In genomic region chr2:9205481-9205880, GRCh38 we compare ENCODE assay signal across 8 cellular contexts. TPM values are rescaled to one million over a fixed set of nuclear protein-coding genes. Genes with fewer than 3 reads are reported as not detected.
A peak's percentile ranks its signal among the peaks of the same experiment; 100 is the strongest.
DNase-seq lines count a peak whose midpoint lies in the region; ATAC-seq, FAIRE-seq and TF ChIP-seq lines count a peak whose summit lies in the region.

No MANE protein-coding gene starts in this region.

- peak overlapping the region; percentile 65 for H3K4me3 Mint-ChIP-seq in activated naive CD4-positive, alpha-beta T cell treated with anti-CD3 and anti-CD28 coated beads for 36 hours
- peak overlapping the region; percentile 67 for H3K4me3 Mint-ChIP-seq in activated T-helper 1 cell treated with anti-CD3 and anti-CD28 coated beads, Interleukin-12 subunit alpha, Interleukin-12 subunit beta, Interleukin-2, Interleukin-4 antibody, amounts not matched to agents 30 ng/mL and 10 ng/mL and 1 ng/mL, durations not matched to agents 14 hours and 24 hours and 36 hours

- 54 to 60% methylated on average over 5 of the region's 5 CpGs for WGBS in transverse colon (ENCODE audit: low coverage in 1 of 2), 2 donors

- no peaks in the 10 kb centered on the region for H3K9me3 Mint-ChIP-seq in activated naive CD4-positive, alpha-beta T cell treated with anti-CD3 and anti-CD28 coated beads for 36 hours
- H3K9me3 Mint-ChIP-seq in activated naive CD4-positive, alpha-beta T cell treated with anti-CD3 and anti-CD28 coated beads, Interleukin-2, amount 50 U/mL, for 72 hours = no peaks in the 10 kb centered on the region
- H3K9me3 Mint-ChIP-seq in activated T-helper 1 cell treated with anti-CD3 and anti-CD28 coated beads, Interleukin-12 subunit alpha, Interleukin-12 subunit beta, Interleukin-2, Interleukin-4 antibody, amounts not matched to agents 30 ng/mL and 10 ng/mL and 1 ng/mL, durations not matched to agents 14 hours and 24 hours and 36 hours = no peaks in the 10 kb centered on the region

- no peak for TF ChIP-seq CTCF in transverse colon (IDR thresholded peaks at IDR 0.05)

- no peaks in the 10 kb centered on the region for H3K27me3 ChIP-seq in transverse colon

- H3K4me1 Mint-ChIP-seq in activated naive CD4-positive, alpha-beta T cell treated with anti-CD3 and anti-CD28 coated beads for 36 hours (ENCODE audit: low read depth) = peaks cover 5% of the 10 kb centered on the region
- peaks cover 5% of the 10 kb centered on the region for H3K4me1 Mint-ChIP-seq in activated T-helper 1 cell treated with anti-CD3 and anti-CD28 coated beads, Interleukin-12 subunit alpha, Interleukin-12 subunit beta, Interleukin-2, Interleukin-4 antibody, amounts not matched to agents 30 ng/mL and 10 ng/mL and 1 ng/mL, durations not matched to agents 14 hours and 24 hours and 36 hours (ENCODE audit: low read depth)

- H3K36me3 ChIP-seq in transverse colon = no peaks in the 10 kb centered on the region

- TF ChIP-seq EP300 in transverse colon (IDR thresholded peaks at IDR 0.05; ENCODE audit: low read depth) = no peak

- CTCF ChIA-PET in activated naive CD4-positive, alpha-beta T cell treated with anti-CD3 and anti-CD28 coated beads for 36 hours (lab: Charles Lee) = interaction anchor here (0.6 to 1.7 kb wide), 5 partner anchors 13 to 212 kb away, joined by 3 to 7 read pairs (median 3); no protein-coding TSS in a partner anchor

- H3K27ac Mint-ChIP-seq in activated naive CD4-positive, alpha-beta T cell treated with anti-CD3 and anti-CD28 coated beads for 36 hours = no peak overlapping the region
- H3K27ac Mint-ChIP-seq in activated naive CD4-positive, alpha-beta T cell treated with anti-CD3 and anti-CD28 coated beads, Interleukin-2, amount 50 U/mL, for 72 hours = no peak overlapping the region
- H3K27ac Mint-ChIP-seq in activated T-helper 1 cell treated with anti-CD3 and anti-CD28 coated beads, Interleukin-12 subunit alpha, Interleukin-12 subunit beta, Interleukin-2, Interleukin-4 antibody, amounts not matched to agents 30 ng/mL and 10 ng/mL and 1 ng/mL, durations not matched to agents 14 hours and 24 hours and 36 hours = no peak overlapping the region

- H3K4me3 ChIP-seq in transverse colon = peak overlapping the region in 2 of 4 donors; percentile 63 to 68

- in situ Hi-C loops in transverse colon (cut with MboI; ENCODE audit: low pct_ligation_motif_present in 1 of 4, low pct_unique_long_range_greater_than_20kb in 1 of 4, low sequenced_read_pairs in 3 of 4) = loop anchor here in 1 of 4 donors (25.0 kb wide), 1 partner anchor 132 kb away; no protein-coding TSS in a partner anchor

- no peak for FAIRE-seq in GM12892 (lab: Jason Lieb, UNC)

- intact Hi-C loops in activated naive CD4-positive, alpha-beta T cell treated with anti-CD3 and anti-CD28 coated beads for 36 hours (cut with micrococcal nuclease) = loop anchor here (10.0 kb wide), 1 partner anchor 349 kb away; the partner anchor contains the start of gene ADAM17
- intact Hi-C loops in activated T-helper 1 cell treated with anti-CD3 and anti-CD28 coated beads, Interleukin-12 subunit alpha, Interleukin-12 subunit beta, Interleukin-2, Interleukin-4 antibody, amounts not matched to agents 30 ng/mL and 10 ng/mL and 1 ng/mL, durations not matched to agents 14 hours and 24 hours and 36 hours (cut with micrococcal nuclease) = loop anchor here (10.0 kb wide), 1 partner anchor 839 kb away; the partner anchor contains the start of gene KLF11
- intact Hi-C loops in transverse colon (cut with DNase I; ENCODE audit: low total_unique reads) = loop anchor here (5.0 to 10.0 kb wide), 2 partner anchors 61 to 127 kb away; no protein-coding TSS in a partner anchor

- peaks cover 50% of the 10 kb centered on the region for H3K27me3 Mint-ChIP-seq in activated naive CD4-positive, alpha-beta T cell treated with anti-CD3 and anti-CD28 coated beads for 36 hours (ENCODE audit: low read depth)
- H3K27me3 Mint-ChIP-seq in activated T-helper 1 cell treated with anti-CD3 and anti-CD28 coated beads, Interleukin-12 subunit alpha, Interleukin-12 subunit beta, Interleukin-2, Interleukin-4 antibody, amounts not matched to agents 30 ng/mL and 10 ng/mL and 1 ng/mL, durations not matched to agents 14 hours and 24 hours and 36 hours (ENCODE audit: insufficient read depth) = peaks cover 59% of the 10 kb centered on the region

- TF ChIP-seq POLR2A in transverse colon (IDR thresholded peaks at IDR 0.05) (no peak), GM12892 (IDR thresholded peaks at IDR 0.05; ENCODE audit: low read depth, low read length) (no peak)

- no peak for DNase-seq in activated naive CD4-positive, alpha-beta T cell treated with anti-CD3 and anti-CD28 coated beads for 36 hours
- DNase-seq in activated naive CD4-positive, alpha-beta T cell treated with anti-CD3 and anti-CD28 coated beads, Interleukin-2, amount 50 U/mL, for 72 hours (ENCODE audit: low spot score in 2 of 2) = no peak
- DNase-seq in activated T-helper 1 cell treated with anti-CD3 and anti-CD28 coated beads, Interleukin-12 subunit alpha, Interleukin-12 subunit beta, Interleukin-2, Interleukin-4 antibody, amounts not matched to agents 30 ng/mL and 10 ng/mL and 1 ng/mL, durations not matched to agents 14 hours and 24 hours and 36 hours (ENCODE audit: low spot score) = no peak
- DNase-seq in left kidney (ENCODE audit: low read depth, low spot score) (peak; percentile 40), transverse colon (no peak), GM12892 (ENCODE audit: insufficient read length) (no peak)

- H3K27ac ChIP-seq in transverse colon = peak overlapping the region; percentile 90 to 97 (median 92)

- H3K9me3 ChIP-seq in transverse colon = no peaks in the 10 kb centered on the region

- peaks cover 0 to 33% (median 24%) of the 10 kb centered on the region in 4 donors for H3K4me1 ChIP-seq in transverse colon

- no peaks in the 10 kb centered on the region for H3K36me3 Mint-ChIP-seq in activated naive CD4-positive, alpha-beta T cell treated with anti-CD3 and anti-CD28 coated beads for 36 hours (ENCODE audit: low read depth)
- H3K36me3 Mint-ChIP-seq in activated naive CD4-positive, alpha-beta T cell treated with anti-CD3 and anti-CD28 coated beads, Interleukin-2, amount 50 U/mL, for 72 hours = no peaks in the 10 kb centered on the region
- no peaks in the 10 kb centered on the region for H3K36me3 Mint-ChIP-seq in activated T-helper 1 cell treated with anti-CD3 and anti-CD28 coated beads, Interleukin-12 subunit alpha, Interleukin-12 subunit beta, Interleukin-2, Interleukin-4 antibody, amounts not matched to agents 30 ng/mL and 10 ng/mL and 1 ng/mL, durations not matched to agents 14 hours and 24 hours and 36 hours (ENCODE audit: low read depth)

- ATAC-seq in activated naive CD4-positive, alpha-beta T cell treated with anti-CD3 and anti-CD28 coated beads, Interleukin-2, amount 50 U/mL, for 72 hours = no peak
- no peak for ATAC-seq in GM18873 (IDR thresholded peaks at IDR 0.05; ENCODE audit: low FRiP score, unreplicated experiment)
- no peak for ATAC-seq in HG03095 (IDR thresholded peaks at IDR 0.05; ENCODE audit: unreplicated experiment)

RNA-seq across cellular contexts. Expression of gene ASAP2, which starts 1.1 kb away (rescaled TPM):
- under 1 TPM; 0.14 to 0.15 TPM for total RNA-seq in activated naive CD4-positive, alpha-beta T cell treated with anti-CD3 and anti-CD28 coated beads for 36 hours
- total RNA-seq in activated naive CD4-positive, alpha-beta T cell treated with anti-CD3 and anti-CD28 coated beads, Interleukin-2, amount 50 U/mL, for 72 hours = 1 to 10 TPM in 1 of 2 donors, under 1 TPM in 1; 0.09 to 1.0 TPM
- total RNA-seq in activated T-helper 1 cell treated with anti-CD3 and anti-CD28 coated beads, Interleukin-12 subunit alpha, Interleukin-12 subunit beta, Interleukin-2, Interleukin-4 antibody, amounts not matched to agents 30 ng/mL and 10 ng/mL and 1 ng/mL, durations not matched to agents 14 hours and 24 hours and 36 hours = 0.34 and 1.2 TPM in 2 replicates
- 10 to 100 TPM; 33.2 to 62.1 (median 54.5) TPM for total RNA-seq in transverse colon
- polyA plus RNA-seq in GM12892 (2012; ENCODE audit: missing spikeins) = not detected

Comparison
In these comparisons a context has a peak if more than half of its experiments do, and no peak if none do; other contexts are left out.
1. RNA of gene ASAP2, which starts 1.1 kb away (total RNA-seq): 33.2 to 62.1 TPM in transverse colon; 0.09 to 1.0 TPM in activated naive CD4-positive, alpha-beta T cell treated with anti-CD3 and anti-CD28 coated beads, Interleukin-2, amount 50 U/mL, for 72 hours, 0.34 to 1.2 TPM in activated T-helper 1 cell treated with anti-CD3 and anti-CD28 coated beads, Interleukin-12 subunit alpha, Interleukin-12 subunit beta, Interleukin-2, Interleukin-4 antibody, amounts not matched to agents 30 ng/mL and 10 ng/mL and 1 ng/mL, durations not matched to agents 14 hours and 24 hours and 36 hours and 0.14 to 0.15 TPM in activated naive CD4-positive, alpha-beta T cell treated with anti-CD3 and anti-CD28 coated beads for 36 hours; every median in the first group is over 10 times any median in the second.